8 cellular contexts compared by ENCODE assay signal in genomic region chr11:20364412-20364792, GRCh38. TPM values are rescaled to one million over a fixed set of nuclear protein-coding genes. Genes with fewer than 3 reads are reported as not detected.
A peak's percentile ranks its signal among the peaks of the same experiment; 100 is the strongest.
DNase-seq lines count a peak whose midpoint lies in the region; ATAC-seq, FAIRE-seq and TF ChIP-seq lines count a peak whose summit lies in the region.

No MANE protein-coding gene starts in this region.

- peaks cover 74% of the 10 kb centered on the region for H3K4me1 Mint-ChIP-seq in activated naive CD4-positive, alpha-beta T cell treated with anti-CD3 and anti-CD28 coated beads, Interleukin-2, amount 10 ng/mL, durations not matched to agents 7 days and 5 days

- peaks cover 44% of the 10 kb centered on the region for H3K36me3 Mint-ChIP-seq in activated naive CD4-positive, alpha-beta T cell treated with anti-CD3 and anti-CD28 coated beads, Interleukin-2, amount 10 ng/mL, durations not matched to agents 7 days and 5 days

- FAIRE-seq in kidney (lab: Jason Lieb, UNC) (no peak), H54 (lab: Jason Lieb, UNC) (no peak)

- 33 to 68% (median 62%) methylated on average over 1 to 2 of the region's 2 CpGs for WGBS in adrenal gland, 4 donors
- WGBS in thyroid gland, 2 donors = 45 to 61% methylated on average over 2 of the region's 2 CpGs

- peak overlapping the region; percentile 80 for H3K4me3 Mint-ChIP-seq in activated naive CD4-positive, alpha-beta T cell treated with anti-CD3 and anti-CD28 coated beads, Interleukin-2, amount 10 ng/mL, durations not matched to agents 7 days and 5 days

- H3K27me3 Mint-ChIP-seq in activated naive CD4-positive, alpha-beta T cell treated with anti-CD3 and anti-CD28 coated beads, Interleukin-2, amount 10 ng/mL, durations not matched to agents 7 days and 5 days = no peaks in the 10 kb centered on the region

- intact Hi-C loops in adrenal gland (cut with DNase I) = no loop called here
- intact Hi-C loops in kidney (cut with DNase I) = no loop called here
- intact Hi-C loops in thyroid gland (cut with DNase I) = no loop called here

- TF ChIP-seq POLR2A in adrenal gland (IDR thresholded peaks at IDR 0.05) (no peak), thyroid gland (IDR thresholded peaks at IDR 0.05) (peak in 1 of 2 donors; percentile 43), H54 (IDR thresholded peaks at IDR 0.05; ENCODE audit: low read depth, low read length) (no peak)

- ATAC-seq in HG02623 (IDR thresholded peaks at IDR 0.05; ENCODE audit: unreplicated experiment) = no peak

- H3K27ac Mint-ChIP-seq in activated naive CD4-positive, alpha-beta T cell treated with anti-CD3 and anti-CD28 coated beads, Interleukin-2, amount 10 ng/mL, durations not matched to agents 7 days and 5 days = peak overlapping the region; percentile 88

- H3K9me3 ChIP-seq in adrenal gland (replicated peaks in 1 of 3) = no peaks in the 10 kb centered on the region
- H3K9me3 ChIP-seq in kidney (ENCODE audit: control insufficient read depth in 1 of 2, low read length in 2 of 2) = no peaks in the 10 kb centered on the region
- no peaks in the 10 kb centered on the region for H3K9me3 ChIP-seq in thyroid gland

- CTCF ChIA-PET in activated naive CD4-positive, alpha-beta T cell treated with anti-CD3 and anti-CD28 coated beads, Interleukin-2, amount 10 ng/mL, durations not matched to agents 7 days and 5 days (lab: Charles Lee) = interaction anchor here (1.0 to 3.3 kb wide), 3 partner anchors 9 to 33 kb away, joined by 3 to 12 read pairs (median 4); no protein-coding TSS in a partner anchor

- H3K9me3 Mint-ChIP-seq in activated naive CD4-positive, alpha-beta T cell treated with anti-CD3 and anti-CD28 coated beads, Interleukin-2, amount 10 ng/mL, durations not matched to agents 7 days and 5 days = peaks cover 5% of the 10 kb centered on the region

- no peak for DNase-seq in activated naive CD4-positive, alpha-beta T cell treated with anti-CD3 and anti-CD28 coated beads, Interleukin-2, amount 10 ng/mL, durations not matched to agents 7 days and 5 days
- no peak for DNase-seq in activated naive CD4-positive, alpha-beta T cell treated with anti-CD3 and anti-CD28 coated beads, Interleukin-2, amount 50 U/mL, for 16 hours
- DNase-seq in adrenal gland (peak in 2 of 7 donors; percentile 19 to 38), kidney (no peak), thyroid gland (peak; percentile 57 to 62), H54 (ENCODE audit: insufficient read length, low spot score) (no peak)
- DNase-seq in effector CD4-positive, alpha-beta T cell = no peak

- H3K36me3 ChIP-seq in adrenal gland (replicated peaks in 1 of 2) (no peaks in the 10 kb centered on the region), kidney (ENCODE audit: control insufficient read depth in 1 of 2, insufficient read depth in 2 of 2, low read length in 2 of 2) (no peaks in the 10 kb centered on the region), thyroid gland (no peaks in the 10 kb centered on the region)

- H3K27ac ChIP-seq in adrenal gland = peak overlapping the region in 4 of 5 donors; percentile 10 to 96 (median 82)
- H3K27ac ChIP-seq in kidney (ENCODE audit: low read depth in 2 of 2, low read length in 2 of 2) = peak overlapping the region in 1 of 2 donors; percentile 81
- peak overlapping the region; percentile 92 to 97 (median 96) for H3K27ac ChIP-seq in thyroid gland

- H3K27me3 ChIP-seq in adrenal gland (no peaks in the 10 kb centered on the region), thyroid gland (no peaks in the 10 kb centered on the region)

- TF ChIP-seq CTCF in adrenal gland (IDR thresholded peaks at IDR 0.05) (no peak), kidney (IDR thresholded peaks at IDR 0.05; ENCODE audit: borderline replicate concordance, extremely low read depth, insufficient read depth) (no peak), thyroid gland (IDR thresholded peaks at IDR 0.05) (no peak)

- peaks cover 20 to 48% of the 10 kb centered on the region in 2 donors for H3K4me1 ChIP-seq in adrenal gland (replicated peaks in 1 of 2)
- peaks cover 4 to 13% of the 10 kb centered on the region in 2 donors for H3K4me1 ChIP-seq in kidney (ENCODE audit: control insufficient read depth in 1 of 2, insufficient read depth in 1 of 2, low read depth in 1 of 2, low read length in 2 of 2)
- peaks cover 41 to 43% of the 10 kb centered on the region in 2 donors for H3K4me1 ChIP-seq in thyroid gland

- H3K9ac ChIP-seq in kidney (ENCODE audit: low read length in 2 of 2) = peak overlapping the region; percentile 11 to 67

- H3K4me3 ChIP-seq in adrenal gland (peak overlapping the region in 2 of 4 donors; percentile 69 to 90), kidney (ENCODE audit: low read length in 2 of 2) (peak overlapping the region; percentile 73 to 79), thyroid gland (replicated peaks in 1 of 3) (peak overlapping the region; percentile 32 to 69 (median 63))

RNA-seq across cellular contexts. Expression of gene HTATIP2, which starts 0.9 kb away (rescaled TPM):
- total RNA-seq in adrenal gland = 100 to 1,000 TPM in 2 of 8 donors, 10 to 100 TPM in 6; 48.8 to 120 (median 78.9) TPM
- polyA plus RNA-seq in adrenal gland = 100 to 1,000 TPM in 1 of 3 donors, 10 to 100 TPM in 2; 33.1 to 156 (median 35.7) TPM
- 37.5 TPM for total RNA-seq in kidney
- 57.8 TPM for polyA plus RNA-seq in kidney (ENCODE audit: insufficient read depth, low read depth, low replicate concordance)
- 100 to 1,000 TPM in 3 of 4 donors, 10 to 100 TPM in 1; 70.8 to 151 (median 134) TPM for total RNA-seq in thyroid gland

RNA-seq across cellular contexts. Expression of gene PRMT3, which starts 23.1 kb away (rescaled TPM):
- total RNA-seq in adrenal gland (10 to 100 TPM; 11.4 to 23.4 (median 15.0) TPM), kidney (16.0 TPM), thyroid gland (10 to 100 TPM; 40.3 to 81.1 (median 75.3) TPM)
- polyA plus RNA-seq in adrenal gland (10 to 100 TPM in 2 of 3 donors, 1 to 10 TPM in 1; 7.6 to 21.9 (median 10.0) TPM), kidney (ENCODE audit: insufficient read depth, low read depth, low replicate concordance) (6.8 TPM)

Comparison
In these comparisons a context has a peak if more than half of its experiments do, and no peak if none do; other contexts are left out.
1. DNase-seq: peak in thyroid gland (2 of 2); none in activated naive CD4-positive, alpha-beta T cell treated with anti-CD3 and anti-CD28 coated beads, Interleukin-2, amount 10 ng/mL, durations not matched to agents 7 days and 5 days (single experiment), activated naive CD4-positive, alpha-beta T cell treated with anti-CD3 and anti-CD28 coated beads, Interleukin-2, amount 50 U/mL, for 16 hours (single experiment), kidney (single experiment), effector CD4-positive, alpha-beta T cell (single experiment) and H54 (single experiment).